ENCODE assay signal across 8 cellular contexts in genomic region chr6:113859349-113860164, GRCh38. TPM values are rescaled to one million over a fixed set of nuclear protein-coding genes. Genes with fewer than 3 reads are reported as not detected.
A peak's percentile ranks its signal among the peaks of the same experiment; 100 is the strongest.
DNase-seq lines count a peak whose midpoint lies in the region; ATAC-seq and TF ChIP-seq lines count a peak whose summit lies in the region.

No MANE protein-coding gene starts in this region.

- TF ChIP-seq CTCF in RWPE1 (conservative IDR thresholded peaks at IDR 0.05; ENCODE audit: low read depth) (no peak), esophagus muscularis mucosa (IDR thresholded peaks at IDR 0.05) (peak in 1 of 3 experiments; percentile 4)

- no peak for TF ChIP-seq EP300 in esophagus muscularis mucosa (IDR thresholded peaks at IDR 0.05)

- peaks cover 27% of the 10 kb centered on the region for H3K27me3 Mint-ChIP-seq in activated CD4-positive, alpha-beta T cell treated with anti-CD3 and anti-CD28 coated beads, Interleukin-2, amount 10 ng/mL, durations not matched to agents 7 days and 5 days

- H3K9me3 Mint-ChIP-seq in activated CD4-positive, alpha-beta T cell treated with anti-CD3 and anti-CD28 coated beads, Interleukin-2, amount 10 ng/mL, durations not matched to agents 7 days and 5 days, result no peaks in the 10 kb centered on the region

- H3K36me3 ChIP-seq in esophagus muscularis mucosa (no peaks in the 10 kb centered on the region), mucosa of stomach (ENCODE audit: control insufficient read depth, insufficient read depth, low read length) (no peaks in the 10 kb centered on the region), aorta (ENCODE audit: control insufficient read depth in 1 of 2, insufficient read depth in 2 of 2, low read length in 1 of 2) (no peaks in the 10 kb centered on the region)

- H3K4me1 ChIP-seq in esophagus muscularis mucosa (peaks cover 4 to 41% (median 36%) of the 10 kb centered on the region in 4 donors), mucosa of stomach (ENCODE audit: control insufficient read depth, insufficient read depth, low read length) (no peaks in the 10 kb centered on the region), aorta (ENCODE audit: control insufficient read depth in 1 of 2, insufficient read depth in 2 of 2, low read length in 2 of 2) (no peaks in the 10 kb centered on the region)

- no peaks in the 10 kb centered on the region for H3K9me3 ChIP-seq in esophagus muscularis mucosa
- H3K9me3 ChIP-seq in mucosa of stomach (ENCODE audit: control insufficient read depth, low read length), result no peaks in the 10 kb centered on the region
- no peaks in the 10 kb centered on the region for H3K9me3 ChIP-seq in aorta (ENCODE audit: control insufficient read depth, low read length)

- peak overlapping the region; percentile 40 for H3K4me3 Mint-ChIP-seq in activated CD4-positive, alpha-beta T cell treated with anti-CD3 and anti-CD28 coated beads, Interleukin-2, amount 10 ng/mL, durations not matched to agents 7 days and 5 days

- no peak overlapping the region for H3K27ac Mint-ChIP-seq in activated CD4-positive, alpha-beta T cell treated with anti-CD3 and anti-CD28 coated beads, Interleukin-2, amount 10 ng/mL, durations not matched to agents 7 days and 5 days

- peaks cover 2% of the 10 kb centered on the region for H3K36me3 Mint-ChIP-seq in activated CD4-positive, alpha-beta T cell treated with anti-CD3 and anti-CD28 coated beads, Interleukin-2, amount 10 ng/mL, durations not matched to agents 7 days and 5 days (ENCODE audit: low read depth)

- CTCF ChIA-PET in activated CD4-positive, alpha-beta T cell treated with anti-CD3 and anti-CD28 coated beads, Interleukin-2, amount 10 ng/mL, durations not matched to agents 7 days and 5 days (lab: Charles Lee), result interaction anchor here (0.6 to 1.6 kb wide), 11 partner anchors 16 to 1679 kb away, joined by 3 to 5 read pairs (median 4); no protein-coding TSS in a partner anchor
- CTCF ChIA-PET in RWPE1 (lab: Yijun Ruan, JAX), result interaction anchor here (0.6 to 2.1 kb wide), 37 partner anchors 11 to 1237 kb away, joined by 3 to 12 read pairs (median 4); no protein-coding TSS in a partner anchor

- ATAC-seq in aorta (ENCODE audit: low FRiP score) (peak; percentile 8), GM21723 (IDR thresholded peaks at IDR 0.05; ENCODE audit: unreplicated experiment) (no peak)

- no peak for DNase-seq in activated CD4-positive, alpha-beta T cell treated with anti-CD3 and anti-CD28 coated beads, Interleukin-2, amount 10 ng/mL, durations not matched to agents 7 days and 5 days
- DNase-seq in activated CD4-positive, alpha-beta T cell treated with anti-CD3 and anti-CD28 coated beads, Interleukin-2, amount 50 U/mL, for 1 hour, result no peak
- DNase-seq in RWPE1 (ENCODE audit: low spot score) (peak; percentile 10), esophagus muscularis mucosa (ENCODE audit: extremely low spot score) (no peak), aorta (peak; percentile 54 to 80)
- DNase-seq in activated CD4-positive, alpha-beta T cell treated with anti-CD3 and anti-CD28 coated beads for 1 hour, result no peak

- WGBS in esophagus muscularis mucosa, result 21% methylated on average over 37 of the region's 87 CpGs
- 5 to 7% methylated on average over 70 to 87 of the region's 87 CpGs for WGBS in aorta, 2 donors

- peaks cover 16% of the 10 kb centered on the region for H3K4me1 Mint-ChIP-seq in activated CD4-positive, alpha-beta T cell treated with anti-CD3 and anti-CD28 coated beads, Interleukin-2, amount 10 ng/mL, durations not matched to agents 7 days and 5 days

- TF ChIP-seq POLR2A in esophagus muscularis mucosa (IDR thresholded peaks at IDR 0.05; ENCODE audit: low read depth), result no peak

- intact Hi-C loops in esophagus muscularis mucosa (cut with DNase I) (loop anchor here (5.0 to 10.0 kb wide), 3 partner anchors 295 to 1077 kb away; no protein-coding TSS in a partner anchor), aorta (cut with DNase I) (loop anchor here (2.0 to 10.0 kb wide), 5 partner anchors 225 to 1079 kb away; no protein-coding TSS in a partner anchor)

- H3K4me3 ChIP-seq in esophagus muscularis mucosa (peak overlapping the region; percentile 65 to 81 (median 73)), mucosa of stomach (ENCODE audit: low read length) (peak overlapping the region; percentile 94), aorta (ENCODE audit: low read length in 2 of 2) (peak overlapping the region; percentile 62 to 75)

- peak overlapping the region; percentile 97 for H3K27ac ChIP-seq in RWPE1
- peak overlapping the region; percentile 90 to 97 (median 94) for H3K27ac ChIP-seq in esophagus muscularis mucosa (replicated peaks in 1 of 4)
- H3K27ac ChIP-seq in aorta (ENCODE audit: low read depth in 1 of 2, low read length in 2 of 2), result peak overlapping the region; percentile 12 to 28

- POLR2A ChIA-PET in activated CD4-positive, alpha-beta T cell treated with anti-CD3 and anti-CD28 coated beads, Interleukin-2, amount 10 ng/mL, durations not matched to agents 7 days and 5 days (lab: Charles Lee), result no interaction called here
- POLR2A ChIA-PET in RWPE1 (lab: Yijun Ruan, JAX; ENCODE audit: low non-redundant PET), result interaction anchor here (0.6 kb wide), 1 partner anchor 227 kb away, joined by 5 read pairs; no protein-coding TSS in a partner anchor

- H3K27me3 ChIP-seq in esophagus muscularis mucosa (no peaks in the 10 kb centered on the region), mucosa of stomach (ENCODE audit: control insufficient read depth, insufficient read depth, low read length) (no peaks in the 10 kb centered on the region), aorta (ENCODE audit: control insufficient read depth in 1 of 2, insufficient read depth in 2 of 2, low read length in 1 of 2) (no peaks in the 10 kb centered on the region)

- H3K9ac ChIP-seq in mucosa of stomach (ENCODE audit: low read length), result peak overlapping the region; percentile 100

RNA-seq across cellular contexts. Expression of gene MARCKS, which starts 2.4 kb away (rescaled TPM):
- under 1 TPM in 1 of 2 experiments, not detected in 1; 0.04 TPM for total RNA-seq in activated CD4-positive, alpha-beta T cell treated with anti-CD3 and anti-CD28 coated beads, Interleukin-2, amount 10 ng/mL, durations not matched to agents 7 days and 5 days
- 10 to 100 TPM; 19.2 to 32.7 (median 31.2) TPM for total RNA-seq in esophagus muscularis mucosa
- 10 to 100 TPM; 45.6 to 75.6 TPM for total RNA-seq in aorta
- 10 to 100 TPM in 1 of 2 donors, 1 to 10 TPM in 1; 7.7 to 11.5 TPM for polyA plus RNA-seq in aorta

Comparison
In these comparisons a context has a peak if more than half of its experiments do, and no peak if none do; other contexts are left out.
1. DNase-seq: peak in RWPE1 (single experiment) and aorta (2 of 2); none in activated CD4-positive, alpha-beta T cell treated with anti-CD3 and anti-CD28 coated beads, Interleukin-2, amount 10 ng/mL, durations not matched to agents 7 days and 5 days (single experiment), activated CD4-positive, alpha-beta T cell treated with anti-CD3 and anti-CD28 coated beads, Interleukin-2, amount 50 U/mL, for 1 hour (single experiment), esophagus muscularis mucosa (single experiment) and activated CD4-positive, alpha-beta T cell treated with anti-CD3 and anti-CD28 coated beads for 1 hour (single experiment).
2. H3K27ac ChIP-seq: peak in every context shown above with its lines; median percentile 97 in RWPE1; 94 in esophagus muscularis mucosa; 20 in aorta.
3. RNA of gene MARCKS, which starts 2.4 kb away (total RNA-seq): 45.6 to 75.6 TPM in aorta and 19.2 to 32.7 TPM in esophagus muscularis mucosa; 0.04 TPM in activated CD4-positive, alpha-beta T cell treated with anti-CD3 and anti-CD28 coated beads, Interleukin-2, amount 10 ng/mL, durations not matched to agents 7 days and 5 days; every median in the first group is over 10 times any median in the second.
4. Peak in every context shown above with its lines, with median percentiles within 50 percentile points of each other: H3K4me3 ChIP-seq.